23 cellular contexts compared by ENCODE assay signal in genomic region chr9:12880406-12881016, GRCh38.
A peak's percentile ranks its signal among the peaks of the same experiment; 100 is the strongest.
DNase-seq lines count a peak whose midpoint lies in the region; ATAC-seq and TF ChIP-seq lines count a peak whose summit lies in the region.
"Had no signal": no experiment of that assay in that cellular context is flagged by ENCODE, and none has a peak within 500 bp of the region (broad histone marks: within the 10 kb centered on the region; RNA-seq: fewer than 3 reads in every experiment).

No MANE protein-coding gene starts in this region.

- H2AFZ ChIP-seq in GM23338 = peak overlapping the region; percentile 53; the same call in 1 of the 2 replicates

- H3K4me3 ChIP-seq in GM23338 (no peak overlapping the region), fibroblast of the aortic adventitia (ENCODE audit: low read depth, low read length) (no peak overlapping the region), sigmoid colon (no peak overlapping the region)
- H3K4me3 ChIP-seq: lung, testis had no signal

- H3K27me3 ChIP-seq in GM23338 (ENCODE audit: insufficient read depth) = no peaks in the 10 kb centered on the region
- H3K27me3 ChIP-seq in sigmoid colon = no peaks in the 10 kb centered on the region
- H3K27me3 ChIP-seq: brain microvascular endothelial cell, foreskin keratinocyte, testis had no signal

- no peaks in the 10 kb centered on the region for H3K9me2 ChIP-seq in GM23338 (ENCODE audit: insufficient read depth)

- peaks cover 4% of the 10 kb centered on the region; the same call in 2 of the 3 replicates for H3K4me1 Mint-ChIP-seq in GM23338
- no peaks in the 10 kb centered on the region for H3K4me1 Mint-ChIP-seq in activated naive CD4-positive, alpha-beta T cell treated with anti-CD3 and anti-CD28 coated beads for 36 hours (ENCODE audit: low read depth)
- H3K4me1 Mint-ChIP-seq: activated CD4-positive, alpha-beta T cell treated with anti-CD3 and anti-CD28 coated beads, Interleukin-2, amount 10 ng/mL, durations not matched to agents 24 days and 14 days; CD14-positive monocyte had no signal

- CTCF ChIA-PET in activated naive CD4-positive, alpha-beta T cell treated with anti-CD3 and anti-CD28 coated beads for 36 hours (lab: Charles Lee) = no interaction called here

- no peak overlapping the region for H3K4me3 Mint-ChIP-seq in GM23338
- no peak overlapping the region for H3K4me3 Mint-ChIP-seq in activated naive CD4-positive, alpha-beta T cell treated with anti-CD3 and anti-CD28 coated beads for 36 hours
- H3K4me3 Mint-ChIP-seq: activated CD4-positive, alpha-beta T cell treated with anti-CD3 and anti-CD28 coated beads, Interleukin-2, amount 10 ng/mL, durations not matched to agents 24 days and 14 days; CD14-positive monocyte had no signal

- H3K4me1 ChIP-seq in GM23338 (ENCODE audit: insufficient read depth) (no peaks in the 10 kb centered on the region), sigmoid colon (peaks cover 0 to 40% (median 25%) of the 10 kb centered on the region in 4 donors)
- H3K4me1 ChIP-seq: testis had no signal

- H3K9me3 ChIP-seq in sigmoid colon = no peaks in the 10 kb centered on the region
- H3K9me3 ChIP-seq: testis had no signal

- no peaks in the 10 kb centered on the region for H3K9me3 Mint-ChIP-seq in GM23338
- peaks cover 4% of the 10 kb centered on the region for H3K9me3 Mint-ChIP-seq in activated naive CD4-positive, alpha-beta T cell treated with anti-CD3 and anti-CD28 coated beads for 36 hours
- H3K9me3 Mint-ChIP-seq: activated CD4-positive, alpha-beta T cell treated with anti-CD3 and anti-CD28 coated beads, Interleukin-2, amount 10 ng/mL, durations not matched to agents 24 days and 14 days; CD14-positive monocyte had no signal

- TF ChIP-seq POLR2A in sigmoid colon (IDR thresholded peaks at IDR 0.05) = no peak

- no peaks in the 10 kb centered on the region for H4K20me1 ChIP-seq in GM23338 (replicated peaks; ENCODE audit: insufficient read depth)

- in situ Hi-C loops in SK-MEL-5 (cut with HindIII; ENCODE audit: low pct_unique_long_range_greater_than_20kb, low sequenced_read_pairs) = no loop called here

- no peaks in the 10 kb centered on the region for H3K79me2 ChIP-seq in GM23338 (replicated peaks; ENCODE audit: insufficient read depth)

- H3K36me3 Mint-ChIP-seq in GM23338 (ENCODE audit: low read depth) = no peaks in the 10 kb centered on the region
- H3K36me3 Mint-ChIP-seq in activated naive CD4-positive, alpha-beta T cell treated with anti-CD3 and anti-CD28 coated beads for 36 hours (ENCODE audit: low read depth) = no peaks in the 10 kb centered on the region
- H3K36me3 Mint-ChIP-seq: CD14-positive monocyte had no signal

- no peaks in the 10 kb centered on the region for H3F3A ChIP-seq in GM23338 (replicated peaks; ENCODE audit: low read depth)

- ATAC-seq in GM23338 (no peak), GM18873 (IDR thresholded peaks at IDR 0.05; ENCODE audit: low FRiP score, unreplicated experiment) (no peak)
- ATAC-seq: foreskin keratinocyte, sciatic nerve had no signal

- WGBS in sigmoid colon, 2 donors = 30 to 56% methylated on average over 3 of the region's 3 CpGs

- intact Hi-C loops in sigmoid colon (cut with DNase I) = loop anchor here (5.0 kb wide), 1 partner anchor 53 kb away; no protein-coding TSS in a partner anchor
- intact Hi-C loops in activated naive CD4-positive, alpha-beta T cell treated with anti-CD3 and anti-CD28 coated beads for 36 hours (cut with micrococcal nuclease) = no loop called here

- peak in 1 of 4 donors; percentile 6 for TF ChIP-seq EP300 in sigmoid colon (IDR thresholded peaks at IDR 0.05)

- H3K27ac ChIP-seq in GM23338 (ENCODE audit: low read depth) (no peak overlapping the region), sigmoid colon (peak overlapping the region in 3 of 4 donors; percentile 37 to 76 (median 74))
- H3K27ac ChIP-seq: brain microvascular endothelial cell, foreskin keratinocyte, testis had no signal

- no peaks in the 10 kb centered on the region for H3K27me3 Mint-ChIP-seq in GM23338 (ENCODE audit: insufficient read depth, low read depth, poor library complexity)
- no peaks in the 10 kb centered on the region for H3K27me3 Mint-ChIP-seq in activated naive CD4-positive, alpha-beta T cell treated with anti-CD3 and anti-CD28 coated beads for 36 hours (ENCODE audit: low read depth)
- H3K27me3 Mint-ChIP-seq: activated CD4-positive, alpha-beta T cell treated with anti-CD3 and anti-CD28 coated beads, Interleukin-2, amount 10 ng/mL, durations not matched to agents 24 days and 14 days had no signal

- H3K27ac Mint-ChIP-seq in GM23338 = no peak overlapping the region
- no peak overlapping the region for H3K27ac Mint-ChIP-seq in activated naive CD4-positive, alpha-beta T cell treated with anti-CD3 and anti-CD28 coated beads for 36 hours
- H3K27ac Mint-ChIP-seq: activated CD4-positive, alpha-beta T cell treated with anti-CD3 and anti-CD28 coated beads, Interleukin-2, amount 10 ng/mL, durations not matched to agents 24 days and 14 days; CD14-positive monocyte had no signal

- DNase-seq in GM23338 (ENCODE audit: low spot score) (no peak), SK-MEL-5 (ENCODE audit: low read depth, low spot score) (peak; percentile 4), fibroblast of the aortic adventitia (ENCODE audit: low read depth) (peak; percentile 69), sigmoid colon (no peak), dermis blood vessel endothelial cell (no peak)
- DNase-seq in activated naive CD4-positive, alpha-beta T cell treated with anti-CD3 and anti-CD28 coated beads for 36 hours = no peak
- DNase-seq: activated CD4-positive, alpha-beta T cell treated with anti-CD3 and anti-CD28 coated beads, Interleukin-2, amount 10 ng/mL, durations not matched to agents 24 days and 14 days; activated naive CD4-positive, alpha-beta T cell treated with anti-CD3 and anti-CD28 coated beads, Interleukin-2, amount 50 U/mL, for 16 hours; activated T-cell treated with anti-CD3 and anti-CD28 coated beads for 4 hours; brain microvascular endothelial cell; DMS79 treated with DMSO at 0.1 percent for 48 hours; effector CD4-positive, alpha-beta T cell; foreskin keratinocyte; NCI-H2081; SHP77 treated with DMSO at 0.1 percent for 48 hours; stimulated activated CD4-positive, alpha-beta T cell treated with anti-CD3 and anti-CD28 coated beads, Interleukin-4, amount 100 ng/mL, for 1 hour; stimulated activated CD8-positive, alpha-beta memory T cell treated with anti-CD3 and anti-CD28 coated beads, Interleukin-4, amount 100 ng/mL, for 48 hours; T1000; testis had no signal

- H3K36me3 ChIP-seq in GM23338 (ENCODE audit: insufficient read depth) (no peaks in the 10 kb centered on the region), sigmoid colon (no peaks in the 10 kb centered on the region)
- H3K36me3 ChIP-seq: brain microvascular endothelial cell had no signal

- H3K4me2 ChIP-seq in GM23338 = no peak overlapping the region

- TF ChIP-seq CTCF in GM23338 (conservative IDR thresholded peaks at IDR 0.05; ENCODE audit: low read depth in 2 of 2) (no peak), fibroblast of the aortic adventitia (IDR thresholded peaks at IDR 0.05; ENCODE audit: insufficient read depth, low read length) (no peak), sigmoid colon (IDR thresholded peaks at IDR 0.05) (no peak)

TF ChIP-seq in GM23338, 12 proteins besides CTCF, POLR2A, EP300 and RAD21 (continues in another document):
- no peak for TF ChIP-seq EZH2phosphoT487 (IDR thresholded peaks at IDR 0.05; ENCODE audit: unreplicated experiment)
- TF ChIP-seq NANOG (IDR thresholded peaks at IDR 0.05; ENCODE audit: borderline replicate concordance) = no peak
- TF ChIP-seq EZH2 (IDR thresholded peaks at IDR 0.05; ENCODE audit: low read depth, unreplicated experiment) = no peak

Comparison
In these comparisons a context has a peak if more than half of its experiments do, and no peak if none do; other contexts are left out.
1. DNase-seq: peak in SK-MEL-5 (single experiment) and fibroblast of the aortic adventitia (single experiment); none in GM23338 (single experiment), sigmoid colon (single experiment), dermis blood vessel endothelial cell (single experiment) and activated naive CD4-positive, alpha-beta T cell treated with anti-CD3 and anti-CD28 coated beads for 36 hours (single experiment).